In genomic region chr11:23569547-23569946, GRCh38 we compare ENCODE assay signal across 16 cellular contexts.
A peak's percentile ranks its signal among the peaks of the same experiment; 100 is the strongest.
DNase-seq lines count a peak whose midpoint lies in the region; ATAC-seq, FAIRE-seq and TF ChIP-seq lines count a peak whose summit lies in the region.
"Had no signal": no experiment of that assay in that cellular context is flagged by ENCODE, and none has a peak within 500 bp of the region (broad histone marks: within the 10 kb centered on the region; RNA-seq: fewer than 3 reads in every experiment).

No MANE protein-coding gene starts in this region.

- no peak for FAIRE-seq in GM12878 (lab: Jason Lieb, UNC)
- FAIRE-seq: bronchial epithelial cell, endometrium had no signal

- H3K9me3 ChIP-seq in GM12878 (replicated peaks; ENCODE audit: control insufficient read depth, insufficient read depth, low read length) = no peaks in the 10 kb centered on the region
- H3K9me3 ChIP-seq in CD4-positive, alpha-beta memory T cell (ENCODE audit: control insufficient read depth in 1 of 2, low read length in 2 of 2) = no peaks in the 10 kb centered on the region
- H3K9me3 ChIP-seq: gastroesophageal sphincter, SK-N-SH had no signal

- CTCF ChIA-PET in GM12878 (lab: Yijun Ruan, JAX) = interaction anchor here (1.0 kb wide), 1 partner anchor 32 kb away, joined by 3 read pairs; no protein-coding TSS in a partner anchor
- CTCF ChIA-PET in CD4-positive, alpha-beta memory T cell (lab: Charles Lee; ENCODE audit: partially characterized antibody) = no interaction called here

- no peak overlapping the region for H3K9ac ChIP-seq in GM12878 (ENCODE audit: control insufficient read depth, insufficient read depth, low read length)
- H3K9ac ChIP-seq: SK-N-SH had no signal

- H3K4me1 Mint-ChIP-seq in CD4-positive, alpha-beta memory T cell = no peaks in the 10 kb centered on the region
- H3K4me1 Mint-ChIP-seq: activated naive CD4-positive, alpha-beta T cell treated with anti-CD3 and anti-CD28 coated beads, Interleukin-2, amount 10 ng/mL, durations not matched to agents 7 days and 5 days had no signal

- DNase-seq in GM12878 (ENCODE audit: low read depth, low spot score) (peak; percentile 33), NCI-H345 (lab: John Stamatoyannopoulos, UW) (no peak)
- no peak for DNase-seq in CD4-positive, alpha-beta memory T cell
- DNase-seq in stimulated activated CD4-positive, alpha-beta T cell treated with anti-CD3 and anti-CD28 coated beads, Interleukin-12 subunit alpha, Interleukin-12 subunit beta, amount 100 ng/mL, for 4 hours = no peak
- DNase-seq: activated naive CD4-positive, alpha-beta T cell treated with anti-CD3 and anti-CD28 coated beads, Interleukin-2, amount 10 ng/mL, durations not matched to agents 7 days and 5 days; EL; SK-N-SH; stimulated activated CD4-positive, alpha-beta T cell treated with anti-CD3 and anti-CD28 coated beads, Interleukin-1b, Interleukin-23, amount 100 ng/mL, for 48 hours; WERI-Rb-1 had no signal

- no peak overlapping the region for H2AFZ ChIP-seq in GM12878 (ENCODE audit: control insufficient read depth, low read depth, low read length)

- H3K27me3 ChIP-seq in GM12878 (replicated peaks in 1 of 2; ENCODE audit: control insufficient read depth in 2 of 2, insufficient read depth in 2 of 2, low read length in 1 of 2) = no peaks in the 10 kb centered on the region
- H3K27me3 ChIP-seq in CD4-positive, alpha-beta memory T cell (ENCODE audit: insufficient read depth, low read length) = no peaks in the 10 kb centered on the region
- H3K27me3 ChIP-seq: gastroesophageal sphincter had no signal

- H3K4me2 ChIP-seq in GM12878 (ENCODE audit: control insufficient read depth, insufficient read depth) = no peak overlapping the region
- H3K4me2 ChIP-seq: SK-N-SH had no signal

- no peaks in the 10 kb centered on the region for H3K36me3 ChIP-seq in GM12878 (ENCODE audit: control insufficient read depth in 2 of 2, insufficient read depth in 2 of 2, low read length in 1 of 2)
- no peaks in the 10 kb centered on the region for H3K36me3 ChIP-seq in CD4-positive, alpha-beta memory T cell (ENCODE audit: insufficient read depth, low read length)
- H3K36me3 ChIP-seq: gastroesophageal sphincter, WERI-Rb-1 had no signal

- SMC1A ChIA-PET in GM12878 (lab: Charles Lee; ENCODE audit: uncharacterized antibody, unreplicated experiment) = no interaction called here

- peaks cover 3 to 13% (median 9%) of the 10 kb centered on the region in 8 donors for H3K9me3 Mint-ChIP-seq in CD4-positive, alpha-beta memory T cell

- no peaks in the 10 kb centered on the region for H3K36me3 Mint-ChIP-seq in CD4-positive, alpha-beta memory T cell
- H3K36me3 Mint-ChIP-seq: activated naive CD4-positive, alpha-beta T cell treated with anti-CD3 and anti-CD28 coated beads, Interleukin-2, amount 10 ng/mL, durations not matched to agents 7 days and 5 days had no signal

- H3K27ac Mint-ChIP-seq in CD4-positive, alpha-beta memory T cell = no peak overlapping the region
- H3K27ac Mint-ChIP-seq: activated naive CD4-positive, alpha-beta T cell treated with anti-CD3 and anti-CD28 coated beads, Interleukin-2, amount 10 ng/mL, durations not matched to agents 7 days and 5 days had no signal

- H3K27me3 Mint-ChIP-seq in CD4-positive, alpha-beta memory T cell = no peaks in the 10 kb centered on the region
- H3K27me3 Mint-ChIP-seq: activated naive CD4-positive, alpha-beta T cell treated with anti-CD3 and anti-CD28 coated beads, Interleukin-2, amount 10 ng/mL, durations not matched to agents 7 days and 5 days had no signal

- no TSS peak for BruUV-seq in GM12878 (replicated peaks; lab: Mats Ljungman, UMichigan)

- TF ChIP-seq POLR2A in GM12878 (IDR thresholded peaks at IDR 0.05; ENCODE audit: low read depth, low read length) = no peak

- POLR2A ChIA-PET in GM12878 (lab: Charles Lee) = no interaction called here
- POLR2A ChIA-PET in CD4-positive, alpha-beta memory T cell (lab: Charles Lee; ENCODE audit: partially characterized antibody) = no interaction called here

- H3K4me3 ChIP-seq in GM12878 = no peak overlapping the region
- no peak overlapping the region for H3K4me3 ChIP-seq in CD4-positive, alpha-beta memory T cell (ENCODE audit: low read length in 2 of 2)
- H3K4me3 ChIP-seq: gastroesophageal sphincter had no signal

- no peak for TF ChIP-seq CTCF in GM12878 (IDR thresholded peaks at IDR 0.05 in 2 of 3, conservative IDR thresholded peaks at IDR 0.05 in 1 of 3; ENCODE audit: control insufficient read depth in 2 of 3, extremely low read depth in 1 of 3, insufficient read depth in 1 of 3, low read depth in 3 of 3, low read length in 3 of 3)

- intact Hi-C loops in GM12878 (cut with micrococcal nuclease; ENCODE audit: unreplicated experiment) = no loop called here
- intact Hi-C loops in CD4-positive, alpha-beta memory T cell (cut with micrococcal nuclease) = no loop called here

- ATAC-seq in GM18502 (IDR thresholded peaks at IDR 0.05; ENCODE audit: poor library complexity, unreplicated experiment) (peak; percentile 86), GM21619 (IDR thresholded peaks at IDR 0.05; ENCODE audit: unreplicated experiment) (peak; percentile 77), HG03139 (IDR thresholded peaks at IDR 0.05; ENCODE audit: unreplicated experiment) (peak; percentile 69), GM12878 (peak; percentile 80), GM19452 (IDR thresholded peaks at IDR 0.05; ENCODE audit: unreplicated experiment) (no peak)
- ATAC-seq: gastroesophageal sphincter had no signal

- no peaks in the 10 kb centered on the region for H3K4me1 ChIP-seq in GM12878 (ENCODE audit: control insufficient read depth, insufficient read depth, low read length)
- no peaks in the 10 kb centered on the region for H3K4me1 ChIP-seq in CD4-positive, alpha-beta memory T cell (ENCODE audit: insufficient read depth, low read length)
- H3K4me1 ChIP-seq: gastroesophageal sphincter had no signal

- 3% methylated on average over 3 of the region's 3 CpGs for WGBS in GM12878 (ENCODE audit: insufficient coverage, insufficient replicate concordance, low lambda C conversion rate, missing lambda C conversion rate)

- in situ Hi-C loops in GM12878 (cut with MboI) = no loop called here

- TF ChIP-seq RAD21 in GM12878 (IDR thresholded peaks at IDR 0.05; ENCODE audit: insufficient read depth, low read depth, low read length) = no peak

- no peaks in the 10 kb centered on the region for H3K79me2 ChIP-seq in GM12878 (ENCODE audit: control insufficient read depth, insufficient read depth, low read length)

- no peak overlapping the region for H3K4me3 Mint-ChIP-seq in CD4-positive, alpha-beta memory T cell
- H3K4me3 Mint-ChIP-seq: activated naive CD4-positive, alpha-beta T cell treated with anti-CD3 and anti-CD28 coated beads, Interleukin-2, amount 10 ng/mL, durations not matched to agents 7 days and 5 days had no signal

- RAD21 ChIA-PET in GM12878 (lab: Charles Lee; ENCODE audit: unreplicated experiment) = interaction anchor here (0.6 kb wide), 1 partner anchor 24 kb away, joined by 3 read pairs; no protein-coding TSS in a partner anchor

- H4K20me1 ChIP-seq in GM12878 (ENCODE audit: control insufficient read depth, insufficient read depth) = no peaks in the 10 kb centered on the region

- TF ChIP-seq EP300 in GM12878 (IDR thresholded peaks at IDR 0.05; ENCODE audit: borderline replicate concordance in 1 of 2, control insufficient read depth in 1 of 2, low read depth in 2 of 2, low read length in 2 of 2) = no peak

- no peak overlapping the region for H3K27ac ChIP-seq in GM12878 (ENCODE audit: control insufficient read depth, insufficient read depth)
- no peak overlapping the region for H3K27ac ChIP-seq in CD4-positive, alpha-beta memory T cell (ENCODE audit: low read depth, low read length)
- H3K27ac ChIP-seq: gastroesophageal sphincter, WERI-Rb-1 had no signal

TF ChIP-seq in GM12878, 131 proteins besides CTCF, POLR2A, EP300 and RAD21:
- TF ChIP-seq RAD51 (IDR thresholded peaks at IDR 0.05) (no peak), BCL3 (IDR thresholded peaks at IDR 0.05; ENCODE audit: borderline replicate concordance, insufficient read depth, low read depth, low read length, poor library complexity, severe bottlenecking) (no peak), PKNOX1 (IDR thresholded peaks at IDR 0.05) (peak; percentile 86), IKZF2 (IDR thresholded peaks at IDR 0.05) (0 out of 4 replicates have a peak, but pooled peaks of 1 of the 2 experiments have one; percentile 27)
TF ChIP-seq in GM12878: peak in this region for 2.
